In genomic region chr3:109339186-109339585, GRCh38 we compare ENCODE assay signal across 20 cellular contexts. TPM values are rescaled to one million over a fixed set of nuclear protein-coding genes. Genes with fewer than 3 reads are reported as not detected.
DNase-seq lines count a peak whose midpoint lies in the region; ATAC-seq, FAIRE-seq and TF ChIP-seq lines count a peak whose summit lies in the region.
"Had no signal": no experiment of that assay in that cellular context is flagged by ENCODE, and none has a peak within 500 bp of the region (broad histone marks: within the 10 kb centered on the region; RNA-seq: fewer than 3 reads in every experiment).

No MANE protein-coding gene starts in this region.

- H3K79me2 ChIP-seq in HepG2 (ENCODE audit: insufficient read depth, low read length): no peaks in the 10 kb centered on the region

- BruUV-seq in HepG2 (replicated peaks; lab: Mats Ljungman, UMichigan): no TSS peak

- peaks cover 0 to 5% (median 0%) of the 10 kb centered on the region in 4 donors for H3K36me3 ChIP-seq in liver (ENCODE audit: control insufficient read depth in 4 of 4, insufficient read depth in 3 of 4, low read depth in 1 of 4, low read length in 3 of 4)
- H3K36me3 ChIP-seq in HepG2 (replicated peaks in 1 of 2; ENCODE audit: control insufficient read depth in 1 of 2, insufficient read depth in 2 of 2, low read length in 2 of 2): no peaks in the 10 kb centered on the region
- H3K36me3 ChIP-seq: BLaER1 had no signal

- CTCF ChIA-PET in HepG2 (lab: Yijun Ruan, JAX; ENCODE audit: low intra/inter-chr PET ratio, low total read pairs): no interaction called here

- H3K4me3 Mint-ChIP-seq in nephron: peak overlapping the region in 1 of 3 experiments; percentile 9

- FAIRE-seq in HepG2 (lab: Jason Lieb, UNC): no peak

- no peak overlapping the region for H2AFZ ChIP-seq in HepG2 (ENCODE audit: low read length)

- no peak for TF ChIP-seq POLR2A in HepG2 (IDR thresholded peaks at IDR 0.05; ENCODE audit: insufficient read depth in 1 of 2, low read depth in 2 of 2, low read length in 2 of 2)

- TF ChIP-seq EP300 in HepG2 (IDR thresholded peaks at IDR 0.05; ENCODE audit: low read depth in 2 of 2, low read length in 2 of 2) (no peak), HepG2 (CRISPR knock-in tag; IDR thresholded peaks at IDR 0.05; ENCODE audit: borderline replicate concordance) (no peak)

- in situ Hi-C loops in HepG2 (cut with HindIII; ENCODE audit: extremely low pct_ligation_motif_present, low pct_unique_long_range_greater_than_20kb): no loop called here

- WGBS in liver: 39% methylated on average over 3 of the region's 3 CpGs
- 53% methylated on average over 3 of the region's 3 CpGs for WGBS in HepG2 (ENCODE audit: low lambda C conversion rate)

- TF ChIP-seq CTCF in liver (IDR thresholded peaks at IDR 0.05; ENCODE audit: low read depth, low read length, missing input control) (no peak), HepG2 (CRISPR knock-in tag; IDR thresholded peaks at IDR 0.05) (no peak), nephron (IDR thresholded peaks at IDR 0.05; ENCODE audit: unreplicated experiment in 3 of 3) (no peak)

- peak overlapping the region; percentile 65 to 67 for H3K27ac ChIP-seq in liver (ENCODE audit: low read depth in 1 of 2, low read length in 2 of 2)
- H3K27ac ChIP-seq in HepG2 (ENCODE audit: extremely low read length, insufficient read depth, low read length): no peak overlapping the region
- H3K27ac ChIP-seq: BLaER1 had no signal

- peaks cover 14% of the 10 kb centered on the region for H3K4me1 Mint-ChIP-seq in nephron

- DNase-seq in HepG2 (ENCODE audit: low spot score) (no peak), NCI-H1417 (lab: John Stamatoyannopoulos, UW) (no peak), putamen (ENCODE audit: low spot score) (no peak), hypothalamus (lab: John Stamatoyannopoulos, UW) (no peak)
- DNase-seq: 8988T; EL; MV-4-11; NCI-H1436; NCI-H2107; NCI-H226; NCI-H526; NK-92 treated with Interleukin-12 subunit alpha and Interleukin-12 subunit beta, amount 100 ng/mL, for 24 hours; PC-3 had no signal

- no peak for TF ChIP-seq RAD21 in liver (IDR thresholded peaks at IDR 0.05)
- no peak for TF ChIP-seq RAD21 in HepG2 (CRISPR knock-in tag; IDR thresholded peaks at IDR 0.05)

- peak overlapping the region in 1 of 2 donors; percentile 71 for H3K9ac ChIP-seq in liver (ENCODE audit: low read depth in 1 of 2, low read length in 2 of 2)
- H3K9ac ChIP-seq in HepG2 (ENCODE audit: insufficient read depth, low read depth, low read length): no peak overlapping the region
- H3K9ac ChIP-seq: BLaER1 had no signal

- H3K4me1 ChIP-seq in liver (ENCODE audit: control insufficient read depth in 4 of 4, insufficient read depth in 4 of 4, low read length in 3 of 4): peaks cover 0 to 21% (median 11%) of the 10 kb centered on the region in 4 donors
- H3K4me1 ChIP-seq in HepG2 (ENCODE audit: insufficient read depth, low read length): 0 out of 2 replicates have a peak, but pooled peaks cover 8% of the 10 kb centered on the region
- H3K4me1 ChIP-seq: BLaER1 had no signal

- no peak overlapping the region for H3K4me2 ChIP-seq in HepG2 (ENCODE audit: low read depth, low read length)
- H3K4me2 ChIP-seq: BLaER1 had no signal

- ATAC-seq in HepG2 (no peak), HG03175 (IDR thresholded peaks at IDR 0.05; ENCODE audit: unreplicated experiment) (no peak)
- ATAC-seq: PC-3 had no signal

- H3K4me3 ChIP-seq in liver (ENCODE audit: low read depth in 1 of 3, low read length in 3 of 3) (peak overlapping the region; percentile 8 to 48 (median 30)), HepG2 (replicated peaks in 1 of 3; ENCODE audit: insufficient read depth in 1 of 3, low read depth in 2 of 3, low read length in 3 of 3) (no peak overlapping the region), iPS-18c (ENCODE audit: insufficient read depth, low read depth, low read length) (peak overlapping the region; percentile 26; the same call in 1 of the 2 replicates)
- H3K4me3 ChIP-seq: BLaER1 had no signal

- H3K9me3 ChIP-seq in liver (ENCODE audit: control insufficient read depth in 4 of 4, low read length in 3 of 4): no peaks in the 10 kb centered on the region
- no peaks in the 10 kb centered on the region for H3K9me3 ChIP-seq in HepG2 (ENCODE audit: low read length)
- no peaks in the 10 kb centered on the region for H3K9me3 ChIP-seq in iPS-18c (ENCODE audit: control insufficient read depth, insufficient read depth, low read length)
- H3K9me3 ChIP-seq: BLaER1 had no signal

- H3K27me3 Mint-ChIP-seq in nephron (ENCODE audit: low read depth): peaks cover 13% of the 10 kb centered on the region

- H3K27ac Mint-ChIP-seq in nephron: peak overlapping the region; percentile 92 to 97 (median 96)

- POLR2A ChIA-PET in HepG2 (lab: Yijun Ruan, JAX): no interaction called here

- H4K20me1 ChIP-seq in HepG2 (ENCODE audit: insufficient read depth, low read length): no peaks in the 10 kb centered on the region
- H4K20me1 ChIP-seq: BLaER1 had no signal

- no peaks in the 10 kb centered on the region for H3K9me3 Mint-ChIP-seq in nephron

- H3K36me3 Mint-ChIP-seq in nephron (ENCODE audit: low read depth): no peaks in the 10 kb centered on the region

- intact Hi-C loops in HepG2 (cut with micrococcal nuclease; ENCODE audit: unreplicated experiment): no loop called here

- no peaks in the 10 kb centered on the region for H3K27me3 ChIP-seq in liver (ENCODE audit: control insufficient read depth in 4 of 4, insufficient read depth in 4 of 4, low read length in 3 of 4)
- H3K27me3 ChIP-seq in HepG2 (ENCODE audit: control insufficient read depth in 1 of 2, insufficient read depth in 2 of 2, low read length in 2 of 2): no peaks in the 10 kb centered on the region
- H3K27me3 ChIP-seq: BLaER1 had no signal

TF ChIP-seq in liver, 16 proteins besides CTCF, POLR2A, EP300 and RAD21 (continues in another document):
- TF ChIP-seq ATF3 (IDR thresholded peaks at IDR 0.05) (no peak), TAF1 (conservative IDR thresholded peaks at IDR 0.05) (no peak), JUND (IDR thresholded peaks at IDR 0.05) (no peak)

RNA-seq across cellular contexts. Expression of gene DPPA4, which starts 1.8 kb away (rescaled TPM):
- 1 to 10 TPM in 1 of 2 donors, under 1 TPM in 1; 0.25 to 3.1 TPM for total RNA-seq in liver
- under 1 TPM; 0.12 to 0.31 TPM for polyA plus RNA-seq in liver
- not detected in 2 replicates for total RNA-seq in HepG2 (2016; rRNA removed; fragmentation: Illumina TruSeq; extraction: Trizol)
- total RNA-seq in HepG2 (2016; cell fraction: cytosol; rRNA removed; fragmentation: Illumina TruSeq; extraction: Trizol; ENCODE audit: low read depth): not detected in 2 replicates
- total RNA-seq in HepG2 (2016; cell fraction: insoluble cytoplasmic fraction; rRNA removed; fragmentation: Illumina TruSeq; extraction: Trizol): not detected in 2 replicates
- not detected in 2 replicates for total RNA-seq in HepG2 (2016; cell fraction: membrane; rRNA removed; fragmentation: Illumina TruSeq; extraction: Trizol)
- total RNA-seq in HepG2 (2016; cell fraction: nucleus; rRNA removed; fragmentation: Illumina TruSeq; extraction: Trizol): not detected in 2 replicates
- not detected in 2 replicates for polyA plus RNA-seq in HepG2 (2011; rRNA removed)
- polyA plus RNA-seq in HepG2 (2011; cell fraction: cytosol; rRNA removed): not detected in 2 replicates
- polyA plus RNA-seq in HepG2 (2011; cell fraction: nucleus; rRNA removed): 0.07 TPM in 1 of 2 replicates, not detected in the other
- not detected in 2 replicates for polyA plus RNA-seq in HepG2 (2012)
- not detected in 2 replicates for polyA plus RNA-seq in HepG2 (2016; cell fraction: cytosol; fragmentation: Illumina TruSeq; extraction: Trizol; ENCODE audit: low read depth)
- not detected in 2 replicates for polyA plus RNA-seq in HepG2 (2016; cell fraction: insoluble cytoplasmic fraction; fragmentation: Illumina TruSeq; extraction: Trizol; ENCODE audit: low read depth)
- polyA plus RNA-seq in HepG2 (2016; cell fraction: membrane; fragmentation: Illumina TruSeq; extraction: Trizol; ENCODE audit: low read depth): not detected in 2 replicates
- not detected in 2 replicates for polyA plus RNA-seq in HepG2 (2016; cell fraction: nucleus; fragmentation: Illumina TruSeq; extraction: Trizol; ENCODE audit: insufficient read depth, low read depth)
- polyA minus RNA-seq in HepG2 (2011; rRNA and poly(A)+ RNA removed; ENCODE audit: low replicate concordance): not detected in 2 replicates
- polyA minus RNA-seq in HepG2 (2011; cell fraction: cytosol; rRNA and poly(A)+ RNA removed): not detected in 2 replicates
- not detected in 2 replicates for polyA minus RNA-seq in HepG2 (2011; cell fraction: nucleus; rRNA and poly(A)+ RNA removed)
- total RNA-seq: PC-3, SK-MEL-5 had no signal

RNA-seq across cellular contexts. Expression of gene DPPA2, which starts 22.9 kb away (rescaled TPM):
- total RNA-seq in liver: not detected
- not detected for polyA plus RNA-seq in liver
- not detected in 2 replicates for total RNA-seq in HepG2 (2016; rRNA removed; fragmentation: Illumina TruSeq; extraction: Trizol)
- not detected in 2 replicates for total RNA-seq in HepG2 (2016; cell fraction: cytosol; rRNA removed; fragmentation: Illumina TruSeq; extraction: Trizol; ENCODE audit: low read depth)
- total RNA-seq in HepG2 (2016; cell fraction: insoluble cytoplasmic fraction; rRNA removed; fragmentation: Illumina TruSeq; extraction: Trizol): not detected in 2 replicates
- total RNA-seq in HepG2 (2016; cell fraction: membrane; rRNA removed; fragmentation: Illumina TruSeq; extraction: Trizol): not detected in 2 replicates
- not detected in 2 replicates for total RNA-seq in HepG2 (2016; cell fraction: nucleus; rRNA removed; fragmentation: Illumina TruSeq; extraction: Trizol)
- polyA plus RNA-seq in HepG2 (2011; rRNA removed): not detected in 2 replicates
- not detected in 2 replicates for polyA plus RNA-seq in HepG2 (2011; cell fraction: cytosol; rRNA removed)
- not detected in 2 replicates for polyA plus RNA-seq in HepG2 (2011; cell fraction: nucleus; rRNA removed)
- polyA plus RNA-seq in HepG2 (2012): not detected in 2 replicates
- not detected in 2 replicates for polyA plus RNA-seq in HepG2 (2016; cell fraction: cytosol; fragmentation: Illumina TruSeq; extraction: Trizol; ENCODE audit: low read depth)
- not detected in 2 replicates for polyA plus RNA-seq in HepG2 (2016; cell fraction: insoluble cytoplasmic fraction; fragmentation: Illumina TruSeq; extraction: Trizol; ENCODE audit: low read depth)
- polyA plus RNA-seq in HepG2 (2016; cell fraction: membrane; fragmentation: Illumina TruSeq; extraction: Trizol; ENCODE audit: low read depth): not detected in 2 replicates
- polyA plus RNA-seq in HepG2 (2016; cell fraction: nucleus; fragmentation: Illumina TruSeq; extraction: Trizol; ENCODE audit: insufficient read depth, low read depth): not detected in 2 replicates
- 0.23 TPM in 1 of 2 replicates, not detected in the other for polyA minus RNA-seq in HepG2 (2011; rRNA and poly(A)+ RNA removed; ENCODE audit: low replicate concordance)
- not detected in 2 replicates for polyA minus RNA-seq in HepG2 (2011; cell fraction: cytosol; rRNA and poly(A)+ RNA removed)
- polyA minus RNA-seq in HepG2 (2011; cell fraction: nucleus; rRNA and poly(A)+ RNA removed): not detected in 2 replicates
- total RNA-seq: H4, PC-3, SK-MEL-5 had no signal

Comparison
In these comparisons a context has a peak if more than half of its experiments do, and no peak if none do; other contexts are left out.
1. H3K4me3 ChIP-seq: peak in liver (3 of 3) and iPS-18c (single experiment); none in HepG2 (0 of 3).